ENCODE assay signal across 7 cellular contexts in genomic region chr6:12060780-12061619, GRCh38. TPM values are rescaled to one million over a fixed set of nuclear protein-coding genes. Genes with fewer than 3 reads are reported as not detected.
DNase-seq lines count a peak whose midpoint lies in the region; ATAC-seq and TF ChIP-seq lines count a peak whose summit lies in the region.

No MANE protein-coding gene starts in this region.

- H3K9me3 ChIP-seq in ascending aorta = no peaks in the 10 kb centered on the region

- peak overlapping the region; percentile 91 for H3K27ac Mint-ChIP-seq in T-helper 1 cell treated with Interleukin-12 subunit alpha and Interleukin-12 subunit beta and Interleukin-4 antibody, amounts not matched to agents 30 μg/mL and 1 μg/mL, for 36 hours
- H3K27ac Mint-ChIP-seq in immature natural killer cell = peak overlapping the region in 5 of 6 donors; percentile 69 to 88 (median 79)

- H3K36me3 ChIP-seq in ascending aorta = no peaks in the 10 kb centered on the region

- H3K4me3 ChIP-seq in ascending aorta = no peak overlapping the region

- no peak overlapping the region for H3K27ac ChIP-seq in ascending aorta

- H3K4me1 ChIP-seq in ascending aorta = peaks cover 0 to 10% of the 10 kb centered on the region in 2 donors

- H3K4me1 Mint-ChIP-seq in T-helper 1 cell treated with Interleukin-12 subunit alpha and Interleukin-12 subunit beta and Interleukin-4 antibody, amounts not matched to agents 30 μg/mL and 1 μg/mL, for 36 hours (ENCODE audit: low read depth) = peaks cover 61% of the 10 kb centered on the region
- peaks cover 27 to 42% of the 10 kb centered on the region in 2 donors for H3K4me1 Mint-ChIP-seq in immature natural killer cell

- peaks cover 3% of the 10 kb centered on the region for H3K9me3 Mint-ChIP-seq in T-helper 1 cell treated with Interleukin-12 subunit alpha and Interleukin-12 subunit beta and Interleukin-4 antibody, amounts not matched to agents 30 μg/mL and 1 μg/mL, for 36 hours
- H3K9me3 Mint-ChIP-seq in immature natural killer cell = no peaks in the 10 kb centered on the region

- no peak for TF ChIP-seq CTCF in ascending aorta (IDR thresholded peaks at IDR 0.05)

- H3K36me3 Mint-ChIP-seq in T-helper 1 cell treated with Interleukin-12 subunit alpha and Interleukin-12 subunit beta and Interleukin-4 antibody, amounts not matched to agents 30 μg/mL and 1 μg/mL, for 36 hours (ENCODE audit: low read depth) = peaks cover 14% of the 10 kb centered on the region
- H3K36me3 Mint-ChIP-seq in immature natural killer cell = no peaks in the 10 kb centered on the region

- DNase-seq in ascending aorta (ENCODE audit: low spot score in 2 of 2) (peak; percentile 37 to 72), immature natural killer cell (peak; percentile 62 to 71 (median 69)), NCI-H82 treated with DMSO at 0.1 percent for 48 hours (lab: John Stamatoyannopoulos, UW; ENCODE audit: unreplicated experiment) (no peak)
- DNase-seq in stimulated activated CD4-positive, alpha-beta T cell treated with anti-CD3 and anti-CD28 coated beads, Interleukin-1b, Interleukin-23, amount 100 ng/mL, for 4 hours (ENCODE audit: low read depth in 2 of 2) = peak; percentile 20 to 35

- intact Hi-C loops in ascending aorta (cut with DNase I) = no loop called here

- H3K27me3 Mint-ChIP-seq in T-helper 1 cell treated with Interleukin-12 subunit alpha and Interleukin-12 subunit beta and Interleukin-4 antibody, amounts not matched to agents 30 μg/mL and 1 μg/mL, for 36 hours (ENCODE audit: low read depth) = no peaks in the 10 kb centered on the region
- H3K27me3 Mint-ChIP-seq in immature natural killer cell (ENCODE audit: low read depth in 3 of 3) = no peaks in the 10 kb centered on the region

- peak overlapping the region; percentile 85 for H3K4me3 Mint-ChIP-seq in T-helper 1 cell treated with Interleukin-12 subunit alpha and Interleukin-12 subunit beta and Interleukin-4 antibody, amounts not matched to agents 30 μg/mL and 1 μg/mL, for 36 hours
- H3K4me3 Mint-ChIP-seq in immature natural killer cell = peak overlapping the region; percentile 61 to 79 (median 76)

- ATAC-seq in GM19438 (IDR thresholded peaks at IDR 0.05; ENCODE audit: low read depth, unreplicated experiment) (peak; percentile 95), HG03521 (IDR thresholded peaks at IDR 0.05; ENCODE audit: unreplicated experiment) (peak; percentile 64)

- no peaks in the 10 kb centered on the region for H3K27me3 ChIP-seq in ascending aorta

RNA-seq across cellular contexts. Expression of gene HIVEP1, which starts 48.9 kb away (rescaled TPM):
- 31.7 TPM for total RNA-seq in ascending aorta
- 1 to 10 TPM in 2 of 3 donors, not detected in 1; 1.9 to 5.5 TPM for polyA plus RNA-seq in immature natural killer cell
